17 cellular contexts compared by ENCODE assay signal in genomic region chr1:98653186-98653585, GRCh38. TPM values are rescaled to one million over a fixed set of nuclear protein-coding genes. Genes with fewer than 3 reads are reported as not detected.
"Had no signal": no experiment of that assay in that cellular context is flagged by ENCODE, and none has a peak within 500 bp of the region (broad histone marks: within the 10 kb centered on the region; RNA-seq: fewer than 3 reads in every experiment).

No MANE protein-coding gene starts in this region.

- H3K4me1 ChIP-seq: gastroesophageal sphincter, heart left ventricle, transverse colon had no signal

- H3K4me2 ChIP-seq: smooth muscle cell had no signal

- H3K27ac ChIP-seq: cardiac muscle cell, gastroesophageal sphincter, heart left ventricle, transverse colon had no signal

- H3K4me3 ChIP-seq: cardiac muscle cell, gastroesophageal sphincter, heart left ventricle, lung, smooth muscle cell, transverse colon had no signal

- H3K36me3 ChIP-seq: cardiac muscle cell, gastroesophageal sphincter, heart left ventricle, transverse colon had no signal

- H3K9me3 ChIP-seq: transverse colon had no signal

- DNase-seq: activated CD4-positive, alpha-beta T cell treated with anti-CD3 and anti-CD28 coated beads, Interleukin-2, amount 50 U/mL, for 4 hours; activated CD8-positive, alpha-beta memory T cell treated with anti-CD3 and anti-CD28 coated beads for 24 hours; activated CD8-positive, alpha-beta memory T cell treated with anti-CD3 and anti-CD28 coated beads, Interleukin-2, amount 50 U/mL, for 4 hours; activated naive CD4-positive, alpha-beta T cell; activated naive CD8-positive, alpha-beta T cell treated with anti-CD3 and anti-CD28 coated beads for 36 hours; activated T-cell treated with anti-CD3 and anti-CD28 coated beads, Interleukin-2, amount 50 U/mL, for 24 hours; amniotic stem cell; heart left ventricle; naive thymus-derived CD4-positive, alpha-beta T cell; stimulated activated CD4-positive, alpha-beta T cell treated with anti-CD3 and anti-CD28 coated beads, Interleukin-15, amount 100 ng/mL, for 24 hours; stimulated activated naive B cell treated with anti-CD40 and anti-IgM and Interleukin-4, amounts not matched to agents 10 μg/mL and 1 μg/mL and 100 μg/mL, for 72 hours; T-helper 1 cell; transverse colon had no signal

- H3K27me3 ChIP-seq: cardiac muscle cell, gastroesophageal sphincter, heart left ventricle, transverse colon had no signal

RNA-seq across cellular contexts. Expression of gene SNX7, which starts 8.3 kb away (rescaled TPM):
- total RNA-seq: activated naive CD8-positive, alpha-beta T cell treated with anti-CD3 and anti-CD28 coated beads for 36 hours had no signal
